9 cellular contexts compared by ENCODE assay signal in genomic region chr6:80163754-80164187, GRCh38. TPM values are rescaled to one million over a fixed set of nuclear protein-coding genes. Genes with fewer than 3 reads are reported as not detected.
DNase-seq lines count a peak whose midpoint lies in the region; ATAC-seq, FAIRE-seq and TF ChIP-seq lines count a peak whose summit lies in the region.
"Had no signal": no experiment of that assay in that cellular context is flagged by ENCODE, and none has a peak within 500 bp of the region (broad histone marks: within the 10 kb centered on the region; RNA-seq: fewer than 3 reads in every experiment).

No MANE protein-coding gene starts in this region.

- no peak overlapping the region for H3K27ac ChIP-seq in K562 (ENCODE audit: extremely low read depth, low read depth, low read length)
- H3K27ac ChIP-seq: BLaER1 treated with 17β-estradiol and CSF1 and Interleukin-3, amounts not matched to agents 10 nM and 100 nM had no signal

- H3K4me3 ChIP-seq in K562 (no peak overlapping the region), skeletal muscle satellite cell (ENCODE audit: low read length) (peak overlapping the region; percentile 26)
- H3K4me3 ChIP-seq: BLaER1 treated with 17β-estradiol and CSF1 and Interleukin-3, amounts not matched to agents 10 nM and 100 nM had no signal

- WGBS in K562 (ENCODE audit: insufficient coverage, low coverage, missing lambda C conversion rate), result 9% methylated on average over 3 of the region's 3 CpGs

- TF ChIP-seq POLR2A in K562 (conservative IDR thresholded peaks at IDR 0.05), result no peak

- no peak overlapping the region for H3K9ac ChIP-seq in K562 (ENCODE audit: insufficient read depth in 1 of 2, low read depth in 2 of 2, low read length in 2 of 2)
- H3K9ac ChIP-seq in skeletal muscle satellite cell (ENCODE audit: low read depth, low read length), result peak overlapping the region; percentile 48
- H3K9ac ChIP-seq: BLaER1 treated with 17β-estradiol and CSF1 and Interleukin-3, amounts not matched to agents 10 nM and 100 nM had no signal

- H3K9me1 ChIP-seq in K562 (ENCODE audit: control insufficient read depth, insufficient read depth, low read length), result no peaks in the 10 kb centered on the region

- no peak overlapping the region for H2AFZ ChIP-seq in K562 (ENCODE audit: low read depth, low read length)

- H4K20me1 ChIP-seq in K562 (replicated peaks; ENCODE audit: control insufficient read depth, insufficient read depth, low read length), result no peaks in the 10 kb centered on the region
- H4K20me1 ChIP-seq: BLaER1 treated with 17β-estradiol and CSF1 and Interleukin-3, amounts not matched to agents 10 nM and 100 nM had no signal

- POLR2A ChIA-PET in K562 (lab: Yijun Ruan, JAX), result no interaction called here

- CTCF ChIA-PET in K562 (lab: Yijun Ruan, JAX; ENCODE audit: low intra/inter-chr PET ratio), result interaction anchor here (0.6 kb wide), 1 partner anchor 277 kb away, joined by 3 read pairs; no protein-coding TSS in a partner anchor

- FAIRE-seq in K562 (lab: Jason Lieb, UNC), result no peak

- TF ChIP-seq EP300 in K562 (IDR thresholded peaks at IDR 0.05; ENCODE audit: low read length), result no peak

- intact Hi-C loops in K562 (cut with micrococcal nuclease), result no loop called here

- no peaks in the 10 kb centered on the region for H3K79me2 ChIP-seq in K562 (ENCODE audit: control insufficient read depth, insufficient read depth, low read length)

- H3K4me1 ChIP-seq in K562 (replicated peaks in 1 of 2; ENCODE audit: control insufficient read depth in 2 of 2, insufficient read depth in 2 of 2, low read length in 2 of 2), result no peaks in the 10 kb centered on the region
- H3K4me1 ChIP-seq in skeletal muscle satellite cell (ENCODE audit: control insufficient read depth, insufficient read depth, low read length), result peaks cover 30% of the 10 kb centered on the region

- H3K27me3 ChIP-seq in K562 (ENCODE audit: control insufficient read depth in 2 of 2, insufficient read depth in 2 of 2, low read length in 2 of 2) (no peaks in the 10 kb centered on the region), skeletal muscle satellite cell (ENCODE audit: control insufficient read depth, insufficient read depth, low read length) (no peaks in the 10 kb centered on the region)
- H3K27me3 ChIP-seq: BLaER1 treated with 17β-estradiol and CSF1 and Interleukin-3, amounts not matched to agents 10 nM and 100 nM had no signal

- H3K4me2 ChIP-seq in K562 (ENCODE audit: insufficient read depth, low read length) (peak overlapping the region; percentile 20; the same call in 1 of the 2 replicates), skeletal muscle satellite cell (ENCODE audit: low read length) (peak overlapping the region; percentile 50)
- H3K4me2 ChIP-seq: BLaER1 treated with 17β-estradiol and CSF1 and Interleukin-3, amounts not matched to agents 10 nM and 100 nM had no signal

- in situ Hi-C loops in K562 (cut with MboI), result no loop called here

- H3K9me3 ChIP-seq in K562 (replicated peaks; ENCODE audit: control insufficient read depth, insufficient read depth, low read depth, low read length) (no peaks in the 10 kb centered on the region), skeletal muscle satellite cell (replicated peaks; ENCODE audit: low read length) (no peaks in the 10 kb centered on the region)
- H3K9me3 ChIP-seq: BLaER1 treated with 17β-estradiol and CSF1 and Interleukin-3, amounts not matched to agents 10 nM and 100 nM had no signal

- H3K36me3 ChIP-seq in K562 (ENCODE audit: control insufficient read depth, insufficient read depth, low read length) (no peaks in the 10 kb centered on the region), skeletal muscle satellite cell (ENCODE audit: insufficient read depth, low read length) (no peaks in the 10 kb centered on the region)
- H3K36me3 ChIP-seq: BLaER1 treated with 17β-estradiol and CSF1 and Interleukin-3, amounts not matched to agents 10 nM and 100 nM had no signal

- no TSS peak for BruUV-seq in K562 (replicated peaks; lab: Mats Ljungman, UMichigan)

- DNase-seq in activated CD4-positive, CD25-positive, alpha-beta regulatory T cell treated with anti-CD3 and anti-CD28 coated beads, Interleukin-2, amount 50 U/mL, for 72 hours, result no peak
- DNase-seq in HCEC 1CT (peak; percentile 86), LoVo (ENCODE audit: low spot score) (peak; percentile 59), K562 (ENCODE audit: extremely low read depth in 1 of 4, low spot score in 3 of 4) (peak in 1 of 4 experiments; percentile 12), DMS79 treated with DMSO at 0.1 percent for 48 hours (lab: John Stamatoyannopoulos, UW) (no peak), NCI-H1092 treated with DMSO at 0.1 percent for 48 hours (lab: John Stamatoyannopoulos, UW) (no peak)

- peak; percentile 48 to 54 for ATAC-seq in activated CD4-positive, CD25-positive, alpha-beta regulatory T cell treated with anti-CD3 and anti-CD28 coated beads, Interleukin-2, amount 50 U/mL, for 24 hours
- ATAC-seq in K562, result peak; percentile 64

- TF ChIP-seq CTCF in K562 (IDR thresholded peaks at IDR 0.05 in 2 of 3, conservative IDR thresholded peaks at IDR 0.05 in 1 of 3; ENCODE audit: insufficient read depth in 2 of 3, low read depth in 1 of 3, low read length in 3 of 3), result no peak

- no peak for TF ChIP-seq RAD21 in K562 (CRISPR knock-in tag; conservative IDR thresholded peaks at IDR 0.05 in 1 of 2, IDR thresholded peaks at IDR 0.05 in 1 of 2)

TF ChIP-seq in K562, 482 proteins besides CTCF, POLR2A, EP300 and RAD21 (continues in another document):
- TF ChIP-seq ATF3 (IDR thresholded peaks at IDR 0.05) (peak; percentile 88), ATF3 (CRISPR knock-in tag; conservative IDR thresholded peaks at IDR 0.05) (no peak), PHF21A (IDR thresholded peaks at IDR 0.05; ENCODE audit: borderline replicate concordance, low read depth) (no peak), ZNF175 (CRISPR knock-in tag; IDR thresholded peaks at IDR 0.05; ENCODE audit: low read depth) (no peak), FOSL1 (tag; conservative IDR thresholded peaks at IDR 0.05) (peak; percentile 70), ZFX (CRISPR knock-in tag; IDR thresholded peaks at IDR 0.05) (no peak), SMAD2 (IDR thresholded peaks at IDR 0.05; ENCODE audit: low read depth, low read length) (no peak), ZBTB12 (CRISPR knock-in tag; IDR thresholded peaks at IDR 0.05) (no peak), E2F3 (CRISPR knock-in tag; IDR thresholded peaks at IDR 0.05) (no peak), HOXB6 (CRISPR knock-in tag; IDR thresholded peaks at IDR 0.05; ENCODE audit: borderline replicate concordance) (no peak), ZNF431 (CRISPR knock-in tag; IDR thresholded peaks at IDR 0.05) (no peak), RBBP5 (IDR thresholded peaks at IDR 0.05; ENCODE audit: borderline replicate concordance, insufficient read depth, low read length, poor library complexity, severe bottlenecking) (no peak), ZNF143 (CRISPR knock-in tag; IDR thresholded peaks at IDR 0.05) (no peak), ZNF134 (CRISPR knock-in tag; conservative IDR thresholded peaks at IDR 0.05) (no peak), ZNF408 (CRISPR knock-in tag; IDR thresholded peaks at IDR 0.05; ENCODE audit: low read depth) (no peak), CEBPG (CRISPR knock-in tag; IDR thresholded peaks at IDR 0.05) (no peak), CEBPG (tag; conservative IDR thresholded peaks at IDR 0.05 in 1 of 2, IDR thresholded peaks at IDR 0.05 in 1 of 2) (peak in 1 of 2 experiments; percentile 77; a peak in 2 of 4 replicates), POLR2AphosphoS5 (IDR thresholded peaks at IDR 0.05; ENCODE audit: control insufficient read depth, insufficient read depth, low read depth, low read length) (no peak), ZSCAN32 (CRISPR knock-in tag; IDR thresholded peaks at IDR 0.05) (no peak)

RNA-seq across cellular contexts. Expression of gene BCKDHB, which starts 57.3 kb away (rescaled TPM):
- total RNA-seq in K562 (2011; cell fraction: chromatin; rRNA removed; ENCODE audit: low replicate concordance), result 15.1 and 26.8 TPM in 2 replicates
- total RNA-seq in K562 (2011; cell fraction: nucleolus; rRNA removed), result 3.8 and 5.3 TPM in 2 replicates
- 10.4 and 16.3 TPM in 2 replicates for total RNA-seq in K562 (2011; cell fraction: nucleoplasm; rRNA removed)
- total RNA-seq in K562 (2014; rRNA removed), result 7.2 TPM in 2 replicates
- total RNA-seq in K562 (2014; rRNA removed; fragmentation: Illumina TruSeq; extraction: Trizol), result 9.1 and 10.3 TPM in 2 replicates
- total RNA-seq in K562 (2015; rRNA removed; fragmentation: Illumina TruSeq; extraction: Trizol), result 6.4 and 6.9 TPM in 2 replicates
- total RNA-seq in K562 (2021), result 9.4 and 10.1 TPM in 2 replicates
- polyA plus RNA-seq in K562 (2011; rRNA removed), result 11.0 and 23.7 TPM in 2 replicates
- polyA plus RNA-seq in K562 (2011; cell fraction: cytosol; rRNA removed), result 5.7 and 7.2 TPM in 2 replicates
- polyA plus RNA-seq in K562 (2011; cell fraction: nucleus; rRNA removed), result 10.3 and 11.8 TPM in 2 replicates
- polyA plus RNA-seq in K562 (2012), result 6.4 and 6.8 TPM in 2 replicates
- polyA plus RNA-seq in K562 (2014; fragmentation: Illumina TruSeq; extraction: Trizol), result 6.9 and 7.5 TPM in 2 replicates
- polyA plus RNA-seq in K562 (2014; fragmentation: Nextera tagmentation; extraction: Ambion mirVana), result 1 to 10 TPM; 4.1 to 4.4 TPM
- polyA plus RNA-seq in K562 (2014; rRNA removed), result 9.6 and 10.3 TPM in 2 replicates
- 11.6 and 15.7 TPM in 2 replicates for polyA minus RNA-seq in K562 (2011; rRNA and poly(A)+ RNA removed)
- 1.8 and 6.2 TPM in 2 replicates for polyA minus RNA-seq in K562 (2011; cell fraction: cytosol; rRNA and poly(A)+ RNA removed)
- polyA minus RNA-seq in K562 (2011; cell fraction: nucleus; rRNA and poly(A)+ RNA removed), result 16.4 and 22.9 TPM in 2 replicates
- total RNA-seq in skeletal muscle satellite cell (2012; rRNA removed), result 11.4 and 12.4 TPM in 2 replicates

Comparison
In these comparisons a context has a peak if more than half of its experiments do, and no peak if none do; other contexts are left out.
1. DNase-seq: peak in HCEC 1CT (single experiment) and LoVo (single experiment); none in activated CD4-positive, CD25-positive, alpha-beta regulatory T cell treated with anti-CD3 and anti-CD28 coated beads, Interleukin-2, amount 50 U/mL, for 72 hours (single experiment), DMS79 treated with DMSO at 0.1 percent for 48 hours (single experiment) and NCI-H1092 treated with DMSO at 0.1 percent for 48 hours (single experiment).